Comparison of ENCODE assay signal across 20 cellular contexts in the genomic region with DNA sequence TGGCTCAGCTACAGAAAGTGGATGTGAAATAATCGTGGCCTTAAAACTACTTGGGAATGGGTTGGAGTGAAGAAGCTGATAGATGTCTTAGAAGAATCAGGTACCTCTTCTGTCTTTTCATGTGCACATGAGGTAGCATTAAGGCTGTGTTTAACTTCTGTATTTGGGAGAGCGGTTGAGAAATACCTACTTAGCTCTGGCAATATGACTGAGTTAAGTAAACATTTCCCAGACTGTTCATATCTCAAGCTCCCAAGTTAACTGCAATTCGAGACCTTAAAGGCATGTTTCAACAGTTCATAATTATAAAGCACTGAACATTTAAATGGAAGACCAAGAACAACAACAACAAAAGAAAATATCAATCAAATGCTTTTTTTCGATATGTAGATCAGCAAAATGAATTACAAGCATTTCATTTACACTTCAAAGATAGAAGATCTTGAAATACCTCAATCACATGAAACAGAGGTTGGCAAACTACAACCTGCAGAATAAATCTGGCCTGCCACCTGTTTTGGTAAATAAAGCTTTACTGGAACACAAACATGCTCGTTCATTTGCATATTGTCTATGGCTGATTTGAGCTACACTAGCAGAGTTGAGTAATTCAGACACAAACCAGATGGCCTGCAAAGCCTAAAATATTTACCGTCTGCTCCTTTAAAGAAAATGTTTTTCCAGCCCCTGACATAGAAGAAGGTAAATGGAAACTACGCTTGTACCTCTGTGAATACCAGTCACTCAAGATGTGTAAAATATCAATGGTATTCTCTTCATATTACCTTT.
DNase-seq lines count a peak whose midpoint lies in the region; ATAC-seq and TF ChIP-seq lines count a peak whose summit lies in the region.
"Had no signal": no experiment of that assay in that cellular context is flagged by ENCODE, and none has a peak within 500 bp of the region (broad histone marks: within the 10 kb centered on the region; RNA-seq: fewer than 3 reads in every experiment).

No MANE protein-coding gene starts in this region.

- TF ChIP-seq CTCF in LNCaP clone FGC (IDR thresholded peaks at IDR 0.05; ENCODE audit: control insufficient read depth, extremely low read depth, insufficient read depth) (no peak), choroid plexus epithelial cell (conservative IDR thresholded peaks at IDR 0.05; ENCODE audit: low read depth, low read length) (no peak), smooth muscle cell (IDR thresholded peaks at IDR 0.05; ENCODE audit: borderline replicate concordance, insufficient read depth, poor library complexity, severe bottlenecking) (no peak)

- peaks cover 5% of the 10 kb centered on the region for H3K9me3 ChIP-seq in smooth muscle cell (replicated peaks; ENCODE audit: low read depth)

- H4K20me1 ChIP-seq in smooth muscle cell (ENCODE audit: low read depth) = no peaks in the 10 kb centered on the region

- no peaks in the 10 kb centered on the region for H3F3A ChIP-seq in smooth muscle cell (ENCODE audit: low read depth)

- H3K79me2 ChIP-seq in smooth muscle cell (ENCODE audit: low read depth) = no peaks in the 10 kb centered on the region

- intact Hi-C loops in sciatic nerve (cut with DNase I) = no loop called here

- no peaks in the 10 kb centered on the region for H3K36me3 ChIP-seq in smooth muscle cell (ENCODE audit: low read depth)

- DNase-seq in LNCaP clone FGC (ENCODE audit: low read depth) (peak; percentile 15), choroid plexus epithelial cell (ENCODE audit: low read depth) (peak; percentile 16), iris pigment epithelial cell (ENCODE audit: low read depth) (peak; percentile 82), smooth muscle cell (lab: John Stamatoyannopoulos, UW; ENCODE audit: unreplicated experiment) (no peak), sciatic nerve (ENCODE audit: low spot score) (no peak), occipital lobe (lab: John Stamatoyannopoulos, UW) (no peak), NCI-H1930 (lab: John Stamatoyannopoulos, UW) (no peak)
- DNase-seq in activated CD8-positive, alpha-beta memory T cell treated with anti-CD3 and anti-CD28 coated beads, Interleukin-2, amount 50 U/mL, for 48 hours = no peak
- DNase-seq: activated CD4-positive, alpha-beta T cell treated with anti-CD3 and anti-CD28 coated beads for 48 hours; activated CD8-positive, alpha-beta memory T cell treated with anti-CD3 and anti-CD28 coated beads, Interleukin-2, amount 10 ng/mL, durations not matched to agents 7 days and 5 days; activated naive CD8-positive, alpha-beta T cell treated with anti-CD3 and anti-CD28 coated beads, Interleukin-2, amount 50 U/mL, for 24 hours; caudate nucleus; DND-41; Karpas-422; nephron progenitor cell; psoas muscle; Right ventricle myocardium superior; stimulated activated CD4-positive, alpha-beta T cell treated with anti-CD3 and anti-CD28 coated beads, Interleukin-12 subunit alpha, Interleukin-12 subunit beta, amount 100 ng/mL, for 4 hours; SW 1271 had no signal

- no peak overlapping the region for H3K9ac ChIP-seq in smooth muscle cell (ENCODE audit: low read depth)
- H3K9ac ChIP-seq: GM23248 had no signal

- peaks cover 11% of the 10 kb centered on the region for H3K4me1 ChIP-seq in smooth muscle cell (ENCODE audit: low read depth)
- H3K4me1 ChIP-seq: psoas muscle had no signal

- no peak for ATAC-seq in sciatic nerve
- ATAC-seq: activated CD8-positive, alpha-beta memory T cell treated with anti-CD3 and anti-CD28 coated beads, Interleukin-2, amount 10 ng/mL, durations not matched to agents 7 days and 5 days; activated naive CD8-positive, alpha-beta T cell treated with anti-CD3 and anti-CD28 coated beads, Interleukin-2, amount 50 U/mL, for 24 hours; psoas muscle had no signal

- no peak overlapping the region for H3K4me3 ChIP-seq in LNCaP clone FGC (ENCODE audit: low read depth, low read length)
- H3K4me3 ChIP-seq in choroid plexus epithelial cell (ENCODE audit: low read depth, low read length) = no peak overlapping the region
- H3K4me3 ChIP-seq in smooth muscle cell = no peak overlapping the region
- H3K4me3 ChIP-seq: GM23248, psoas muscle had no signal

- H3K4me2 ChIP-seq in smooth muscle cell = peak overlapping the region; percentile 72

- no peaks in the 10 kb centered on the region for H3K27me3 ChIP-seq in smooth muscle cell (ENCODE audit: low read depth)

- WGBS in smooth muscle cell (ENCODE audit: low lambda C conversion rate) = 41% methylated on average over 7 of the region's 7 CpGs

- peak overlapping the region; percentile 64 for H2AFZ ChIP-seq in smooth muscle cell (ENCODE audit: low read depth)
- H2AFZ ChIP-seq: GM23248 had no signal

- H3K27ac ChIP-seq in smooth muscle cell (ENCODE audit: low read depth) = peak overlapping the region; percentile 26
- H3K27ac ChIP-seq: GM23248, psoas muscle had no signal

Comparison
In these comparisons a context has a peak if more than half of its experiments do, and no peak if none do; other contexts are left out.
1. DNase-seq: peak in LNCaP clone FGC (single experiment), choroid plexus epithelial cell (single experiment) and iris pigment epithelial cell (single experiment); none in smooth muscle cell (single experiment), sciatic nerve (single experiment), occipital lobe (single experiment), NCI-H1930 (0 of 2) and activated CD8-positive, alpha-beta memory T cell treated with anti-CD3 and anti-CD28 coated beads, Interleukin-2, amount 50 U/mL, for 48 hours (single experiment).